12 cellular contexts compared by ENCODE assay signal in the genomic region with DNA sequence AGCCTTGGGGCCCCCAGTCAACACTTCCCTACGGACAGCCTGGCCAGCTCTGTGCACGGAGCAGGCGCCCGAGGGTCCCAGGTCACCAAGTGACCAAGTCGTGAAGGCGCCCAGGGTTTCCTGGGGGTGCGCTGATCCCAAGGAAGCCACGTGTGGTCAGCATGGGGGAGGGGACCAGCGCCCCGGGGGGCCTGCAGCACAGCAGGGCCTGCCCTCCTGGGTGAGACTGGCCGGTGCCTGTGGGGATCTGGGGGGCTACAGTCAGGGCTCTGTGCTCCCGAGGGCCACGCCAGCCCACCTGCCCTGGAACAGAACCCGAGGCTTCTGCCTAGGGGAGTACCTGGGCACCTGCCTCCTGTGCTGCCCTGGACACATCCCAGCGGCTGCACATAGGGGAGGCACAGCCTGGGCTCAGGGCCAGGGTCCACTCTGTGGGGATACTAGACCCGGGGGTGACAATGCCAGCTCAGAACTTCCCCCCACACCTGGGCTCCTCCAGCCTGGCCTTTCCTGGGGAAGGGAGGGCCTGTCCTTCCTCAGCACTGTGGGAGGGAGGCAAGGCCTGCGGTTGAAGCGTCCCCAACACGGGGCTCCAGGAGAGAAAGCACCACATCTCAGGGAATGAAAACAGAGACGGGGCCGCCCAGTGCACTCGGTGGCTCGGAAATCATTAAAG. TPM values are rescaled to one million over a fixed set of nuclear protein-coding genes. Genes with fewer than 3 reads are reported as not detected.
DNase-seq lines count a peak whose midpoint lies in the region; TF ChIP-seq lines count a peak whose summit lies in the region.
"Had no signal": no experiment of that assay in that cellular context is flagged by ENCODE, and none has a peak within 500 bp of the region (broad histone marks: within the 10 kb centered on the region; RNA-seq: fewer than 3 reads in every experiment).

No MANE protein-coding gene starts in this region.

- no peak for TF ChIP-seq POLR2A in prostate gland (IDR thresholded peaks at IDR 0.05)

- intact Hi-C loops in activated CD4-positive, alpha-beta memory T cell treated with anti-CD3 and anti-CD28 coated beads for 36 hours (cut with micrococcal nuclease), result no loop called here
- intact Hi-C loops in left ventricle myocardium inferior (cut with micrococcal nuclease) (loop anchor here (5.0 kb wide), 1 partner anchor 153 kb away; no protein-coding TSS in a partner anchor), prostate gland (cut with DNase I) (no loop called here)

- peak; percentile 13 for DNase-seq in AG10803 (ENCODE audit: low read depth)
- DNase-seq in activated CD4-positive, alpha-beta memory T cell treated with anti-CD3 and anti-CD28 coated beads for 36 hours, result peak; percentile 4
- peak; percentile 23 for DNase-seq in left ventricle myocardium inferior
- DNase-seq in prostate gland (ENCODE audit: low spot score), result no peak
- no peak for DNase-seq in cerebellar nuclear complex (lab: John Stamatoyannopoulos, UW)
- no peak for DNase-seq in HuH-7 (ENCODE audit: low spot score)
- DNase-seq in NCI-H1436 (lab: John Stamatoyannopoulos, UW), result no peak
- DNase-seq in HK-2 (ENCODE audit: unreplicated experiment), result no peak
- DNase-seq: activated CD4-positive, CD25-positive, alpha-beta regulatory T cell treated with anti-CD3 and anti-CD28 coated beads, Interleukin-2, amount 50 U/mL, for 72 hours; CD8-positive, alpha-beta memory T cell; NCI-H526 treated with DMSO at 0.1 percent for 48 hours had no signal

- H3K27me3 ChIP-seq in left ventricle myocardium inferior (ENCODE audit: low read depth), result no peaks in the 10 kb centered on the region
- H3K27me3 ChIP-seq in prostate gland (replicated peaks; ENCODE audit: insufficient read depth), result peaks cover 2% of the 10 kb centered on the region

- no peaks in the 10 kb centered on the region for H3K9me3 ChIP-seq in left ventricle myocardium inferior (replicated peaks)
- no peaks in the 10 kb centered on the region for H3K9me3 ChIP-seq in prostate gland

- no peak overlapping the region for H3K4me3 Mint-ChIP-seq in activated CD4-positive, alpha-beta memory T cell treated with anti-CD3 and anti-CD28 coated beads for 36 hours
- H3K4me3 Mint-ChIP-seq: CD8-positive, alpha-beta memory T cell had no signal

- H3K4me3 ChIP-seq in AG10803 (ENCODE audit: low read length) (no peak overlapping the region), left ventricle myocardium inferior (peak overlapping the region; percentile 15), prostate gland (no peak overlapping the region)

- H3K4me1 Mint-ChIP-seq in activated CD4-positive, alpha-beta memory T cell treated with anti-CD3 and anti-CD28 coated beads for 36 hours (ENCODE audit: low read depth), result peaks cover 16% of the 10 kb centered on the region

- H3K36me3 ChIP-seq in left ventricle myocardium inferior, result no peaks in the 10 kb centered on the region
- H3K36me3 ChIP-seq in prostate gland, result no peaks in the 10 kb centered on the region

- TF ChIP-seq CTCF in AG10803 (conservative IDR thresholded peaks at IDR 0.05; ENCODE audit: low read length), result no peak
- TF ChIP-seq CTCF in left ventricle myocardium inferior (IDR thresholded peaks at IDR 0.05; ENCODE audit: borderline replicate concordance), result no peak
- no peak for TF ChIP-seq CTCF in prostate gland (IDR thresholded peaks at IDR 0.05)

- peaks cover 56% of the 10 kb centered on the region for H3K4me1 ChIP-seq in left ventricle myocardium inferior
- peaks cover 8% of the 10 kb centered on the region for H3K4me1 ChIP-seq in prostate gland (replicated peaks)

- H3K27ac Mint-ChIP-seq in activated CD4-positive, alpha-beta memory T cell treated with anti-CD3 and anti-CD28 coated beads for 36 hours, result no peak overlapping the region

- H3K27me3 Mint-ChIP-seq in activated CD4-positive, alpha-beta memory T cell treated with anti-CD3 and anti-CD28 coated beads for 36 hours, result peaks cover 2% of the 10 kb centered on the region
- H3K27me3 Mint-ChIP-seq: brain; CD8-positive, alpha-beta memory T cell had no signal

- H3K9me3 Mint-ChIP-seq in activated CD4-positive, alpha-beta memory T cell treated with anti-CD3 and anti-CD28 coated beads for 36 hours, result no peaks in the 10 kb centered on the region
- H3K9me3 Mint-ChIP-seq: CD8-positive, alpha-beta memory T cell had no signal

- H3K27ac ChIP-seq in left ventricle myocardium inferior (replicated peaks), result peak overlapping the region; percentile 94
- peak overlapping the region; percentile 74 to 79 for H3K27ac ChIP-seq in prostate gland

- POLR2A ChIA-PET in activated CD4-positive, alpha-beta memory T cell treated with anti-CD3 and anti-CD28 coated beads for 36 hours (lab: Charles Lee), result no interaction called here

- CTCF ChIA-PET in activated CD4-positive, alpha-beta memory T cell treated with anti-CD3 and anti-CD28 coated beads for 36 hours (lab: Charles Lee), result interaction anchor here (1.4 to 3.0 kb wide), 4 partner anchors 15 to 526 kb away, joined by 4 to 28 read pairs (median 10); no protein-coding TSS in a partner anchor

- 80% methylated on average over 12 of the region's 23 CpGs for WGBS in prostate gland

- no peaks in the 10 kb centered on the region for H3K36me3 Mint-ChIP-seq in activated CD4-positive, alpha-beta memory T cell treated with anti-CD3 and anti-CD28 coated beads for 36 hours

RNA-seq across cellular contexts. Expression of a gene that starts 6.2 kb away (rescaled TPM):
- 10 to 100 TPM; 14.3 TPM for total RNA-seq in activated CD4-positive, alpha-beta memory T cell treated with anti-CD3 and anti-CD28 coated beads for 36 hours
- total RNA-seq in left ventricle myocardium inferior, result 20.9 TPM
- 10 to 100 TPM; 20.2 to 52.4 TPM for total RNA-seq in prostate gland

Comparison
In these comparisons a context has a peak if more than half of its experiments do, and no peak if none do; other contexts are left out.
1. DNase-seq: peak in AG10803 (single experiment), activated CD4-positive, alpha-beta memory T cell treated with anti-CD3 and anti-CD28 coated beads for 36 hours (single experiment) and left ventricle myocardium inferior (single experiment); none in prostate gland (single experiment), cerebellar nuclear complex (0 of 2), HuH-7 (single experiment), NCI-H1436 (single experiment) and HK-2 (single experiment).